Comparison of ENCODE assay signal across 15 cellular contexts in genomic region chr14:63279933-63280332, GRCh38. TPM values are rescaled to one million over a fixed set of nuclear protein-coding genes. Genes with fewer than 3 reads are reported as not detected.
"Had no signal": no experiment of that assay in that cellular context is flagged by ENCODE, and none has a peak within 500 bp of the region (broad histone marks: within the 10 kb centered on the region; RNA-seq: fewer than 3 reads in every experiment).

No MANE protein-coding gene starts in this region.

RNA-seq across cellular contexts. Expression of gene GPHB5, which starts 38.8 kb away (rescaled TPM):
- total RNA-seq: stomach, subcutaneous adipose tissue, suprapubic skin, temporal lobe, testis, thoracic aorta, thyroid gland, tibial nerve, transverse colon, upper lobe of left lung, upper lobe of right lung, ureter, urinary bladder, uterus, vagina had no signal
- polyA plus RNA-seq: stomach, urinary bladder had no signal
